15 cellular contexts compared by ENCODE assay signal in the genomic region with DNA sequence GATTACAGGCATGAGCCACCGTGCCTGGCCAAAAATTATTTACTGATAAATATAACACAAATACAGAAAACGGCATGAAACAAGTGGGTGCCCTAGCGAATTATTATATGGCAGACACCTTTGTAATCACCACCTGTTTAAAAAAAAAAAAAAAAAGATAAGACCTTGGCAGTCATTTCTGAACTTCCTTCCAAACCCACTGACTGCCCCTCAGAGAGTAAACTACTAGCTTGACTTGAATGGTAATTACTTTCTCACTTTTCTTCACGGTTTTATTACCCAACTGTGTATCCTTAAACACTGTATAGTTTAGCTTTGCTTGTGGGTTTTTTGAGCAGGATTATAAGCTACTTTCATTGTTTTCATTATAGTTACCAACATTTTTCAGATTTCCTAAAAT.
"Had no signal": no experiment of that assay in that cellular context is flagged by ENCODE, and none has a peak within 500 bp of the region (broad histone marks: within the 10 kb centered on the region; RNA-seq: fewer than 3 reads in every experiment).

No MANE protein-coding gene starts in this region.

- H3K4me1 ChIP-seq: breast epithelium, psoas muscle, right lobe of liver, testis had no signal

- H3K9me3 Mint-ChIP-seq: activated naive CD8-positive, alpha-beta T cell treated with anti-CD3 and anti-CD28 coated beads, Interleukin-2, amount 10 ng/mL, durations not matched to agents 7 days and 5 days; naive B cell had no signal

- H3K27me3 ChIP-seq: breast epithelium, dorsolateral prefrontal cortex, right lobe of liver, testis had no signal

- H3K36me3 ChIP-seq: breast epithelium, right lobe of liver had no signal

- ATAC-seq: psoas muscle, right lobe of liver had no signal

- H3K27ac Mint-ChIP-seq: activated naive CD8-positive, alpha-beta T cell treated with anti-CD3 and anti-CD28 coated beads, Interleukin-2, amount 10 ng/mL, durations not matched to agents 7 days and 5 days; naive B cell had no signal

- H3K27ac ChIP-seq: breast epithelium, dorsolateral prefrontal cortex, psoas muscle, right lobe of liver, testis, VCaP had no signal

- H3K9me3 ChIP-seq: breast epithelium, psoas muscle, right lobe of liver, testis had no signal

- DNase-seq: activated CD4-positive, alpha-beta T cell treated with anti-CD3 and anti-CD28 coated beads for 48 hours; activated naive CD8-positive, alpha-beta T cell treated with anti-CD3 and anti-CD28 coated beads, Interleukin-2, amount 10 ng/mL, durations not matched to agents 7 days and 5 days; aorta; dorsolateral prefrontal cortex; glutamatergic neuron; naive B cell; nucleus accumbens; psoas muscle; right lobe of liver; stimulated activated naive CD4-positive, alpha-beta T cell; T1000; testis had no signal

- H3K27me3 Mint-ChIP-seq: activated naive CD8-positive, alpha-beta T cell treated with anti-CD3 and anti-CD28 coated beads, Interleukin-2, amount 10 ng/mL, durations not matched to agents 7 days and 5 days; naive B cell had no signal

- H3K4me3 ChIP-seq: breast epithelium, dorsolateral prefrontal cortex, lung, psoas muscle, right lobe of liver, testis had no signal

- H3K4me3 Mint-ChIP-seq: activated naive CD8-positive, alpha-beta T cell treated with anti-CD3 and anti-CD28 coated beads, Interleukin-2, amount 10 ng/mL, durations not matched to agents 7 days and 5 days; naive B cell had no signal
